Comparison of ENCODE assay signal across 31 cellular contexts in the genomic region with DNA sequence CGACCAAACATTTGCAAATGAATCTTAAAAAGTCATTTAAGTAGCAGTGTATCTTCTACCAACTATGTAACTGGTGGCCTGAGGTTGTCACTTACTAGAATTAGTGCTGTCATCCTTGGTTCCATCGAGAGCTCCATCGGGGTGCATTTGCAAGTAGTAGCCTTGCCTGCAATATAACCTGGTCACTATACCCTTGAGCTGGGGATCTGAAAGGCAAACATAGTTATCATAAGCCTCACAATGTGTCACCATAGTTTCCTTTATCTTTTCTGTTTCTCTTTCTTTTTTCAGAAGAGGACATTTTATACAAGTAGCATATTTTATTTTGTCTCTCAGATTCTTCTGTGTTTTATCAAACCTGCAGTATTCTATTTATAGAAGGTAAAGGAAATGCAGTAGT.
"Had no signal": no experiment of that assay in that cellular context is flagged by ENCODE, and none has a peak within 500 bp of the region (broad histone marks: within the 10 kb centered on the region; RNA-seq: fewer than 3 reads in every experiment).

No MANE protein-coding gene starts in this region.

- H3K27me3 Mint-ChIP-seq: activated naive CD8-positive, alpha-beta T cell treated with anti-CD3 and anti-CD28 coated beads for 36 hours; stimulated activated memory B cell treated with anti-CD40 and anti-IgM and Interleukin-4, amounts not matched to agents 10 μg/mL and 1 μg/mL and 100 μg/mL, for 72 hours; stimulated activated naive CD8-positive, alpha-beta T cell treated with anti-CD3 and anti-CD28 coated beads, Interleukin-15, amount 100 ng/mL, for 72 hours had no signal

- H3K9me3 Mint-ChIP-seq: activated naive CD4-positive, alpha-beta T cell treated with anti-CD3 and anti-CD28 coated beads for 36 hours; activated naive CD8-positive, alpha-beta T cell treated with anti-CD3 and anti-CD28 coated beads for 36 hours; stimulated activated memory B cell treated with anti-CD40 and anti-IgM and Interleukin-4, amounts not matched to agents 10 μg/mL and 1 μg/mL and 100 μg/mL, for 72 hours; stimulated activated naive CD8-positive, alpha-beta T cell treated with anti-CD3 and anti-CD28 coated beads, Interleukin-15, amount 100 ng/mL, for 72 hours; type B pancreatic cell had no signal

- H3K4me3 Mint-ChIP-seq: activated naive CD4-positive, alpha-beta T cell treated with anti-CD3 and anti-CD28 coated beads for 36 hours; activated naive CD8-positive, alpha-beta T cell treated with anti-CD3 and anti-CD28 coated beads for 36 hours; natural killer cell treated with Interleukin-12 subunit alpha and Interleukin-12 subunit beta and Interleukin-15 and Interleukin-18, amount 100 ng/mL, for 72 hours; stimulated activated memory B cell treated with anti-CD40 and anti-IgM and Interleukin-4, amounts not matched to agents 10 μg/mL and 1 μg/mL and 100 μg/mL, for 72 hours; stimulated activated naive CD8-positive, alpha-beta T cell treated with anti-CD3 and anti-CD28 coated beads, Interleukin-15, amount 100 ng/mL, for 72 hours; type B pancreatic cell had no signal

- H3K27ac ChIP-seq: adrenal gland, body of pancreas, esophagus muscularis mucosa, foreskin keratinocyte, heart left ventricle, left lung, lower lobe of right lung, right atrium auricular region, uterus, VCaP had no signal

- H3K27ac Mint-ChIP-seq: activated naive CD4-positive, alpha-beta T cell treated with anti-CD3 and anti-CD28 coated beads for 36 hours; activated naive CD8-positive, alpha-beta T cell treated with anti-CD3 and anti-CD28 coated beads for 36 hours; natural killer cell treated with Interleukin-12 subunit alpha and Interleukin-12 subunit beta and Interleukin-15 and Interleukin-18, amount 100 ng/mL, for 72 hours; stimulated activated memory B cell treated with anti-CD40 and anti-IgM and Interleukin-4, amounts not matched to agents 10 μg/mL and 1 μg/mL and 100 μg/mL, for 72 hours; stimulated activated naive CD8-positive, alpha-beta T cell treated with anti-CD3 and anti-CD28 coated beads, Interleukin-15, amount 100 ng/mL, for 72 hours; type B pancreatic cell had no signal

- H3K4me1 Mint-ChIP-seq: activated naive CD8-positive, alpha-beta T cell treated with anti-CD3 and anti-CD28 coated beads for 36 hours; stimulated activated memory B cell treated with anti-CD40 and anti-IgM and Interleukin-4, amounts not matched to agents 10 μg/mL and 1 μg/mL and 100 μg/mL, for 72 hours; stimulated activated naive CD8-positive, alpha-beta T cell treated with anti-CD3 and anti-CD28 coated beads, Interleukin-15, amount 100 ng/mL, for 72 hours had no signal

- ATAC-seq: activated CD4-positive, CD25-positive, alpha-beta regulatory T cell treated with anti-CD3 and anti-CD28 coated beads, Interleukin-2, amount 50 U/mL, for 24 hours; body of pancreas; foreskin keratinocyte; heart left ventricle; left lung; lower lobe of right lung; natural killer cell treated with Interleukin-12 subunit alpha and Interleukin-12 subunit beta and Interleukin-15 and Interleukin-18, amount 100 ng/mL, for 72 hours; stimulated activated memory B cell treated with anti-CD40 and anti-IgM and Interleukin-4, amounts not matched to agents 10 μg/mL and 1 μg/mL and 100 μg/mL, for 72 hours; stimulated activated naive CD8-positive, alpha-beta T cell treated with anti-CD3 and anti-CD28 coated beads, Interleukin-15, amount 100 ng/mL, for 72 hours had no signal

- H3K36me3 ChIP-seq: adrenal gland, esophagus muscularis mucosa, heart left ventricle, left lung, lower lobe of right lung, right atrium auricular region, uterus had no signal

- H3K27me3 ChIP-seq: adrenal gland, body of pancreas, esophagus muscularis mucosa, foreskin keratinocyte, heart left ventricle, left lung, right atrium auricular region, uterus had no signal

- DNase-seq: activated CD4-positive, alpha-beta T cell treated with anti-CD3 and anti-CD28 coated beads for 48 hours; activated CD4-positive, alpha-beta T cell treated with anti-CD3 and anti-CD28 coated beads, Interleukin-2, amount 50 U/mL, for 48 hours; activated CD8-positive, alpha-beta memory T cell treated with anti-CD3 and anti-CD28 coated beads for 24 hours; activated effector memory CD4-positive, alpha-beta T cell treated with anti-CD3 and anti-CD28 coated beads, Interleukin-2, amount 50 U/mL, for 16 hours; activated naive CD4-positive, alpha-beta T cell treated with anti-CD3 and anti-CD28 coated beads for 36 hours; activated naive CD8-positive, alpha-beta T cell treated with anti-CD3 and anti-CD28 coated beads for 36 hours; adrenal gland; aorta; body of pancreas; dermis blood vessel endothelial cell; effector CD4-positive, alpha-beta T cell; foreskin keratinocyte; heart left ventricle; left lung; lower lobe of right lung; mesenchymal stem cell; stimulated activated CD4-positive, alpha-beta T cell treated with anti-CD3 and anti-CD28 coated beads, Interleukin-1b, Interleukin-23, amount 100 ng/mL, for 48 hours; stimulated activated CD4-positive, alpha-beta T cell treated with anti-CD3 and anti-CD28 coated beads, Interleukin-4, amount 100 ng/mL, for 4 hours; stimulated activated CD8-positive, alpha-beta memory T cell treated with anti-CD3 and anti-CD28 coated beads, Interleukin-4, amount 100 ng/mL, for 48 hours; stimulated activated naive CD8-positive, alpha-beta T cell treated with anti-CD3 and anti-CD28 coated beads, Interleukin-15, amount 100 ng/mL, for 72 hours; substantia nigra; uterus had no signal

- FAIRE-seq: colon had no signal

- H3K9me3 ChIP-seq: adrenal gland, body of pancreas, esophagus muscularis mucosa, heart left ventricle, left lung, lower lobe of right lung, right atrium auricular region, uterus had no signal

- H3K4me1 ChIP-seq: adrenal gland, body of pancreas, esophagus muscularis mucosa, foreskin keratinocyte, left lung, lower lobe of right lung, right atrium auricular region, uterus had no signal

- H3K4me3 ChIP-seq: adrenal gland, body of pancreas, esophagus muscularis mucosa, heart left ventricle, left lung, lower lobe of right lung, right atrium auricular region, smooth muscle cell, uterus had no signal

- H3K36me3 Mint-ChIP-seq: activated naive CD8-positive, alpha-beta T cell treated with anti-CD3 and anti-CD28 coated beads for 36 hours; natural killer cell treated with Interleukin-12 subunit alpha and Interleukin-12 subunit beta and Interleukin-15 and Interleukin-18, amount 100 ng/mL, for 72 hours; stimulated activated memory B cell treated with anti-CD40 and anti-IgM and Interleukin-4, amounts not matched to agents 10 μg/mL and 1 μg/mL and 100 μg/mL, for 72 hours; type B pancreatic cell had no signal
